9 cellular contexts compared by ENCODE assay signal in genomic region chr2:9703085-9703641, GRCh38.
A peak's percentile ranks its signal among the peaks of the same experiment; 100 is the strongest.
DNase-seq lines count a peak whose midpoint lies in the region; ATAC-seq, FAIRE-seq and TF ChIP-seq lines count a peak whose summit lies in the region.
"Had no signal": no experiment of that assay in that cellular context is flagged by ENCODE, and none has a peak within 500 bp of the region (broad histone marks: within the 10 kb centered on the region; RNA-seq: fewer than 3 reads in every experiment).

No MANE protein-coding gene starts in this region.

- H3K9me3 ChIP-seq in CD4-positive, CD25-positive, alpha-beta regulatory T cell (ENCODE audit: control insufficient read depth in 2 of 2, low read length in 2 of 2) = no peaks in the 10 kb centered on the region
- no peaks in the 10 kb centered on the region for H3K9me3 ChIP-seq in endodermal cell (ENCODE audit: control insufficient read depth, low read length)

- H3K36me3 Mint-ChIP-seq in CD4-positive, CD25-positive, alpha-beta regulatory T cell = no peaks in the 10 kb centered on the region
- H3K36me3 Mint-ChIP-seq in endodermal cell (ENCODE audit: low read depth) (no peaks in the 10 kb centered on the region), WTC11 (no peaks in the 10 kb centered on the region)

- H3K4me3 Mint-ChIP-seq in CD4-positive, CD25-positive, alpha-beta regulatory T cell = peak overlapping the region in 2 of 4 donors; percentile 52 to 53
- H3K4me3 Mint-ChIP-seq in endodermal cell = no peak overlapping the region
- H3K4me3 Mint-ChIP-seq in WTC11 = no peak overlapping the region

- H3K27me3 Mint-ChIP-seq in CD4-positive, CD25-positive, alpha-beta regulatory T cell = no peaks in the 10 kb centered on the region
- H3K27me3 Mint-ChIP-seq in endodermal cell (ENCODE audit: insufficient read depth) (no peaks in the 10 kb centered on the region), WTC11 (ENCODE audit: low read depth) (no peaks in the 10 kb centered on the region)

- peak; percentile 81 for ATAC-seq in CD4-positive, CD25-positive, alpha-beta regulatory T cell (ENCODE audit: low read depth in 2 of 2)
- ATAC-seq in HG03354 (IDR thresholded peaks at IDR 0.05; ENCODE audit: poor library complexity, severe bottlenecking, unreplicated experiment) = no peak
- no peak for ATAC-seq in WTC11

- POLR2A ChIA-PET in WTC11 (lab: Charles Lee) = no interaction called here

- TF ChIP-seq CTCF in endodermal cell (conservative IDR thresholded peaks at IDR 0.05) = no peak
- no peak for TF ChIP-seq CTCF in WTC11 (IDR thresholded peaks at IDR 0.05)

- peaks cover 23% of the 10 kb centered on the region for H3K4me1 ChIP-seq in CD4-positive, CD25-positive, alpha-beta regulatory T cell (ENCODE audit: control insufficient read depth, insufficient read depth, low read length, poor library complexity, severe bottlenecking)
- H3K4me1 ChIP-seq in endodermal cell (ENCODE audit: control insufficient read depth, insufficient read depth, low read length) = peaks cover 4% of the 10 kb centered on the region

- no peak overlapping the region for H3K9ac ChIP-seq in endodermal cell (ENCODE audit: extremely low read depth, low read length, poor library complexity, severe bottlenecking)

- no peaks in the 10 kb centered on the region for H3K27me3 ChIP-seq in CD4-positive, CD25-positive, alpha-beta regulatory T cell (ENCODE audit: control insufficient read depth, insufficient read depth, low read length)
- H3K27me3 ChIP-seq in endodermal cell (ENCODE audit: control insufficient read depth, insufficient read depth, low read length, poor library complexity, severe bottlenecking) = no peaks in the 10 kb centered on the region

- WGBS in endodermal cell (ENCODE audit: insufficient coverage in 1 of 2, insufficient read length in 1 of 2), 2 experiments = 86 to 89% methylated on average over 1 to 10 of the region's 10 CpGs

- H3K4me1 Mint-ChIP-seq in CD4-positive, CD25-positive, alpha-beta regulatory T cell = peaks cover 11 to 35% (median 18%) of the 10 kb centered on the region in 4 donors
- peaks cover 10% of the 10 kb centered on the region for H3K4me1 Mint-ChIP-seq in endodermal cell
- H3K4me1 Mint-ChIP-seq in WTC11 = peaks cover 5% of the 10 kb centered on the region

- peak; percentile 32 to 83 (median 70) for DNase-seq in CD4-positive, CD25-positive, alpha-beta regulatory T cell
- DNase-seq in NCI-H2029 (lab: John Stamatoyannopoulos, UW) (peak; percentile 81), endodermal cell (peak; percentile 48), skeletal muscle cell (ENCODE audit: low read depth) (peak; percentile 93), WTC11 (ENCODE audit: low spot score) (no peak), GM19239 (ENCODE audit: insufficient read length, low spot score) (no peak)
- DNase-seq in activated CD8-positive, alpha-beta memory T cell treated with anti-CD3 and anti-CD28 coated beads for 24 hours = peak; percentile 90

- no peak for FAIRE-seq in GM19239 (lab: Jason Lieb, UNC)
- FAIRE-seq: GM18507 had no signal

- H3K9me3 Mint-ChIP-seq in CD4-positive, CD25-positive, alpha-beta regulatory T cell = peaks cover 0 to 2% (median 0%) of the 10 kb centered on the region in 7 donors
- H3K9me3 Mint-ChIP-seq in endodermal cell (no peaks in the 10 kb centered on the region), WTC11 (peaks cover 22% of the 10 kb centered on the region)

- peak overlapping the region in 2 of 3 donors; percentile 62 to 71 for H3K27ac Mint-ChIP-seq in CD4-positive, CD25-positive, alpha-beta regulatory T cell
- H3K27ac Mint-ChIP-seq in endodermal cell (peak overlapping the region; percentile 42), WTC11 (no peak overlapping the region)

- no peak overlapping the region for H3K4me3 ChIP-seq in CD4-positive, CD25-positive, alpha-beta regulatory T cell (ENCODE audit: low read depth, low read length)
- H3K4me3 ChIP-seq in endodermal cell (ENCODE audit: low read length) (no peak overlapping the region), skeletal muscle cell (ENCODE audit: low read depth, low read length) (no peak overlapping the region)

- CTCF ChIA-PET in WTC11 (lab: Charles Lee) = interaction anchor here (0.9 to 1.0 kb wide), 4 partner anchors 65 to 230 kb away, joined by 3 to 5 read pairs (median 3); no protein-coding TSS in a partner anchor

- peak overlapping the region; percentile 51 for H3K27ac ChIP-seq in CD4-positive, CD25-positive, alpha-beta regulatory T cell (ENCODE audit: insufficient read depth, low read length, poor library complexity, severe bottlenecking)
- H3K27ac ChIP-seq in endodermal cell (ENCODE audit: low read depth, low read length) = no peak overlapping the region

- H3K36me3 ChIP-seq in CD4-positive, CD25-positive, alpha-beta regulatory T cell (ENCODE audit: control insufficient read depth, insufficient read depth, low read length) = no peaks in the 10 kb centered on the region
- H3K36me3 ChIP-seq in endodermal cell (ENCODE audit: control insufficient read depth, insufficient read depth, low read length) = no peaks in the 10 kb centered on the region

TF ChIP-seq in WTC11, 78 proteins besides CTCF, POLR2A, EP300 and RAD21:
- TF ChIP-seq RELA (CRISPR knock-in tag; IDR thresholded peaks at IDR 0.05; ENCODE audit: borderline replicate concordance) = no peak
- TF ChIP-seq GRHL2 (CRISPR knock-in tag; IDR thresholded peaks at IDR 0.05; ENCODE audit: insufficient replicate concordance, severe bottlenecking) = no peak

Comparison
In these comparisons a context has a peak if more than half of its experiments do, and no peak if none do; other contexts are left out.
1. ATAC-seq: peak in CD4-positive, CD25-positive, alpha-beta regulatory T cell (2 of 2); none in HG03354 (single experiment) and WTC11 (single experiment).
2. DNase-seq: peak in CD4-positive, CD25-positive, alpha-beta regulatory T cell (3 of 3), NCI-H2029 (single experiment), activated CD8-positive, alpha-beta memory T cell treated with anti-CD3 and anti-CD28 coated beads for 24 hours (single experiment), endodermal cell (single experiment) and skeletal muscle cell (single experiment); none in WTC11 (single experiment) and GM19239 (single experiment).